1 cellular context compared by ENCODE assay signal in genomic region chr10:72251635-72252034, GRCh38.
TF ChIP-seq lines count a peak whose summit lies in the region.

No MANE protein-coding gene starts in this region.

TF ChIP-seq in HepG2, 621 proteins besides CTCF, POLR2A, EP300 and RAD21 (continued from another document and continues in another):
- no peak for TF ChIP-seq ZNF407 (CRISPR knock-in tag; IDR thresholded peaks at IDR 0.05; ENCODE audit: not compliant biosample characterization)
- no peak for TF ChIP-seq SP1 (IDR thresholded peaks at IDR 0.05)
- no peak for TF ChIP-seq SP1 (CRISPR knock-in tag; IDR thresholded peaks at IDR 0.05)
- no peak for TF ChIP-seq HHEX (CRISPR knock-in tag; IDR thresholded peaks at IDR 0.05)
- no peak for TF ChIP-seq ZNF30 (CRISPR knock-in tag; IDR thresholded peaks at IDR 0.05)
- TF ChIP-seq E2F2 (CRISPR knock-in tag; IDR thresholded peaks at IDR 0.05; ENCODE audit: borderline replicate concordance) = no peak
- no peak for TF ChIP-seq NFATC3 (CRISPR knock-in tag; IDR thresholded peaks at IDR 0.05)
- no peak for TF ChIP-seq KLF6 (CRISPR knock-in tag; IDR thresholded peaks at IDR 0.05)
- no peak for TF ChIP-seq AGO2 (optimal IDR thresholded peaks at IDR 0.05; ENCODE audit: low read depth, low read length)
- peak; percentile 95 for TF ChIP-seq ZMYM2 (CRISPR knock-in tag; IDR thresholded peaks at IDR 0.05)
- TF ChIP-seq SP4 (CRISPR knock-in tag; IDR thresholded peaks at IDR 0.05) = no peak
- TF ChIP-seq ZNF629 (CRISPR knock-in tag; conservative IDR thresholded peaks at IDR 0.05) = peak; percentile 93
- TF ChIP-seq SIN3A (IDR thresholded peaks at IDR 0.05; ENCODE audit: borderline replicate concordance, low read depth, low read length) = no peak
- peak; percentile 56 for TF ChIP-seq SAP130 (CRISPR knock-in tag; IDR thresholded peaks at IDR 0.05; ENCODE audit: low read depth)
- TF ChIP-seq EEA1 (CRISPR knock-in tag; IDR thresholded peaks at IDR 0.05; ENCODE audit: borderline replicate concordance) = no peak
- TF ChIP-seq SIN3B (IDR thresholded peaks at IDR 0.05; ENCODE audit: low read length) = no peak
- no peak for TF ChIP-seq ZNF33B (CRISPR knock-in tag; IDR thresholded peaks at IDR 0.05)
- TF ChIP-seq TBX3 (IDR thresholded peaks at IDR 0.05; ENCODE audit: borderline replicate concordance) = no peak
- TF ChIP-seq ZNF569 (CRISPR knock-in tag; IDR thresholded peaks at IDR 0.05; ENCODE audit: borderline replicate concordance) = no peak
- no peak for TF ChIP-seq PLSCR1 (CRISPR knock-in tag; IDR thresholded peaks at IDR 0.05; ENCODE audit: borderline replicate concordance)
- TF ChIP-seq ZNF792 (CRISPR knock-in tag; IDR thresholded peaks at IDR 0.05) = no peak
- no peak for TF ChIP-seq TOPORS (CRISPR knock-in tag; IDR thresholded peaks at IDR 0.05)
- no peak for TF ChIP-seq ZNF382 (CRISPR knock-in tag; IDR thresholded peaks at IDR 0.05; ENCODE audit: borderline replicate concordance)
- TF ChIP-seq ZNF12 (CRISPR knock-in tag; IDR thresholded peaks at IDR 0.05) = no peak
- no peak for TF ChIP-seq BHLHE40 (IDR thresholded peaks at IDR 0.05; ENCODE audit: low read length)
- TF ChIP-seq CBX2 (IDR thresholded peaks at IDR 0.05; ENCODE audit: low read depth, low read length) = no peak
- TF ChIP-seq CBX2 (CRISPR knock-in tag; IDR thresholded peaks at IDR 0.05; ENCODE audit: low read depth) = no peak
- no peak for TF ChIP-seq FOXK2 (IDR thresholded peaks at IDR 0.05)
- TF ChIP-seq ZNF296 (CRISPR knock-in tag; conservative IDR thresholded peaks at IDR 0.05) = no peak
- TF ChIP-seq ZNF326 (CRISPR knock-in tag; IDR thresholded peaks at IDR 0.05; ENCODE audit: borderline replicate concordance) = no peak
- TF ChIP-seq FOXP1 (IDR thresholded peaks at IDR 0.05) = no peak
- peak; percentile 84 for TF ChIP-seq FOXP1 (CRISPR knock-in tag; IDR thresholded peaks at IDR 0.05)
- TF ChIP-seq ZNF639 (CRISPR knock-in tag; conservative IDR thresholded peaks at IDR 0.05) = no peak
- TF ChIP-seq ZFAT (CRISPR knock-in tag; conservative IDR thresholded peaks at IDR 0.05) = no peak
- no peak for TF ChIP-seq ZNF619 (CRISPR knock-in tag; IDR thresholded peaks at IDR 0.05)
- no peak for TF ChIP-seq GABPB1 (CRISPR knock-in tag; IDR thresholded peaks at IDR 0.05)
- no peak for TF ChIP-seq BRCA1 (CRISPR knock-in tag; IDR thresholded peaks at IDR 0.05)
- peak; percentile 75 for TF ChIP-seq HNF4G (IDR thresholded peaks at IDR 0.05; ENCODE audit: borderline replicate concordance, low read depth, low read length)
- TF ChIP-seq HNF4G (CRISPR knock-in tag; IDR thresholded peaks at IDR 0.05; ENCODE audit: borderline replicate concordance, low read depth) = peak; percentile 44; the same call in 1 of the 2 replicates
- no peak for TF ChIP-seq ZNF44 (CRISPR knock-in tag; IDR thresholded peaks at IDR 0.05)
- no peak for TF ChIP-seq TRIM22 (IDR thresholded peaks at IDR 0.05)
- TF ChIP-seq ZNF513 (CRISPR knock-in tag; conservative IDR thresholded peaks at IDR 0.05) = no peak
- TF ChIP-seq MBNL3 (CRISPR knock-in tag; conservative IDR thresholded peaks at IDR 0.05) = no peak
- TF ChIP-seq ZBTB49 (CRISPR knock-in tag; IDR thresholded peaks at IDR 0.05; ENCODE audit: borderline replicate concordance) = no peak
- TF ChIP-seq PAXIP1 (CRISPR knock-in tag; conservative IDR thresholded peaks at IDR 0.05) = peak; percentile 83
- TF ChIP-seq PHF8 (CRISPR knock-in tag; IDR thresholded peaks at IDR 0.05) = no peak
- peak; percentile 32 for TF ChIP-seq TEAD3 (CRISPR knock-in tag; optimal IDR thresholded peaks at IDR 0.05; ENCODE audit: borderline replicate concordance)
- TF ChIP-seq PHB2 (IDR thresholded peaks at IDR 0.05; ENCODE audit: partially characterized antibody) = no peak
- no peak for TF ChIP-seq NBN (conservative IDR thresholded peaks at IDR 0.05)
- TF ChIP-seq ZNF614 (CRISPR knock-in tag; IDR thresholded peaks at IDR 0.05; ENCODE audit: borderline replicate concordance) = no peak
- no peak for TF ChIP-seq TRIM24 (CRISPR knock-in tag; IDR thresholded peaks at IDR 0.05)
- no peak for TF ChIP-seq ZNF761 (CRISPR knock-in tag; conservative IDR thresholded peaks at IDR 0.05)
